Comparison of ENCODE assay signal across 1 cellular context in the genomic region with DNA sequence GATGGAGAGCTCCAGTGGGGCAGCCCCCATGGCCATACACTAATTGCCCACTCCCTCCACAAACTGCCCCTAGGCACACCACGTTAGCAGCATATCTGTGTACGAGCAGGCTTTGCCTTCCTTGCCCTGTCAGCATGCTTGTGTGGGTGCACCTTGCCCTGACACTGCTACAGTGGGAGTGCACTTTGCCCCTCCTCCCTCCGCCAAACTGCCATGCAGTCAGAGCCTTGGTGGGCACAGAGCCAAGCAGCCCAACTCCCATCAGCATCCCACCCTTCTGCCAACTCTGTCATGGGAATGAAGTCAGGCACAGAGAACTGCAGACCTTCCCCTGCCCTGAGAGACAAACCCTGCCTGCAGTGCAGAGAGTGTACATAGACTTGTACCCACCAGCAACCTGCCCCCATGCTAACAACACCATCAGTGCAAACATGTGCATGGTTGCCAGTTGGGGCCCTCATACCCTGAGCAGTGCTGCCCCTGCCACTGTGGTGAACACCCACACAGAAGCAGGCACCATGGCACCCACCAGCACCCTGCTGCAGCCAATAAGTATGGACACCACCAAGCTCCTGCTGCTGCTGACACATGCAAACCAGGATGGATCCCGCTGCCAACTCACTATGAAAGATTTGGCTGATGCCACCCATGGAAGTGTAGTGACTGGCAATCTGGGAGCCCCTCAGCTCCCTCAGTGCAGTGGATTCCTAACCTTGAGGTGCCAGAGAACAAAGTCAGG.
TF ChIP-seq lines count a peak whose summit lies in the region.

No MANE protein-coding gene starts in this region.

TF ChIP-seq in IMR-90, 13 proteins besides CTCF, POLR2A, EP300 and RAD21:
- no peak for TF ChIP-seq SMC3 (IDR thresholded peaks at IDR 0.05; ENCODE audit: low read depth, low read length)
- TF ChIP-seq MAFK (IDR thresholded peaks at IDR 0.05; ENCODE audit: low read depth, low read length): no peak
- TF ChIP-seq RCOR1 (IDR thresholded peaks at IDR 0.05; ENCODE audit: insufficient replicate concordance, low read length): no peak
- TF ChIP-seq FOS (IDR thresholded peaks at IDR 0.05; ENCODE audit: low read depth, low read length): no peak
- TF ChIP-seq, protein P1, sequence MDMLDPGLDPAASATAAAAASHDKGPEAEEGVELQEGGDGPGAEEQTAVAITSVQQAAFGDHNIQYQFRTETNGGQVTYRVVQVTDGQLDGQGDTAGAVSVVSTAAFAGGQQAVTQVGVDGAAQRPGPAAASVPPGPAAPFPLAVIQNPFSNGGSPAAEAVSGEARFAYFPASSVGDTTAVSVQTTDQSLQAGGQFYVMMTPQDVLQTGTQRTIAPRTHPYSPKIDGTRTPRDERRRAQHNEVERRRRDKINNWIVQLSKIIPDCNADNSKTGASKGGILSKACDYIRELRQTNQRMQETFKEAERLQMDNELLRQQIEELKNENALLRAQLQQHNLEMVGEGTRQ (IDR thresholded peaks at IDR 0.05; ENCODE audit: low read depth, low read length): no peak
- no peak for TF ChIP-seq CEBPB (IDR thresholded peaks at IDR 0.05; ENCODE audit: low read depth, low read length)
- no peak for TF ChIP-seq NFE2L2 (IDR thresholded peaks at IDR 0.05; ENCODE audit: low read depth, low read length)
- TF ChIP-seq, protein P2, sequence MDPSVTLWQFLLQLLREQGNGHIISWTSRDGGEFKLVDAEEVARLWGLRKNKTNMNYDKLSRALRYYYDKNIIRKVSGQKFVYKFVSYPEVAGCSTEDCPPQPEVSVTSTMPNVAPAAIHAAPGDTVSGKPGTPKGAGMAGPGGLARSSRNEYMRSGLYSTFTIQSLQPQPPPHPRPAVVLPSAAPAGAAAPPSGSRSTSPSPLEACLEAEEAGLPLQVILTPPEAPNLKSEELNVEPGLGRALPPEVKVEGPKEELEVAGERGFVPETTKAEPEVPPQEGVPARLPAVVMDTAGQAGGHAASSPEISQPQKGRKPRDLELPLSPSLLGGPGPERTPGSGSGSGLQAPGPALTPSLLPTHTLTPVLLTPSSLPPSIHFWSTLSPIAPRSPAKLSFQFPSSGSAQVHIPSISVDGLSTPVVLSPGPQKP (IDR thresholded peaks at IDR 0.05; ENCODE audit: borderline replicate concordance, low read depth, low read length): no peak
- no peak for TF ChIP-seq CHD1 (IDR thresholded peaks at IDR 0.05; ENCODE audit: low read depth, low read length)
- TF ChIP-seq RFX5 (IDR thresholded peaks at IDR 0.05; ENCODE audit: low read depth, low read length): no peak
- no peak for TF ChIP-seq MAZ (IDR thresholded peaks at IDR 0.05; ENCODE audit: borderline replicate concordance, low read depth, low read length)
